ENCODE assay signal across 14 cellular contexts in the genomic region with DNA sequence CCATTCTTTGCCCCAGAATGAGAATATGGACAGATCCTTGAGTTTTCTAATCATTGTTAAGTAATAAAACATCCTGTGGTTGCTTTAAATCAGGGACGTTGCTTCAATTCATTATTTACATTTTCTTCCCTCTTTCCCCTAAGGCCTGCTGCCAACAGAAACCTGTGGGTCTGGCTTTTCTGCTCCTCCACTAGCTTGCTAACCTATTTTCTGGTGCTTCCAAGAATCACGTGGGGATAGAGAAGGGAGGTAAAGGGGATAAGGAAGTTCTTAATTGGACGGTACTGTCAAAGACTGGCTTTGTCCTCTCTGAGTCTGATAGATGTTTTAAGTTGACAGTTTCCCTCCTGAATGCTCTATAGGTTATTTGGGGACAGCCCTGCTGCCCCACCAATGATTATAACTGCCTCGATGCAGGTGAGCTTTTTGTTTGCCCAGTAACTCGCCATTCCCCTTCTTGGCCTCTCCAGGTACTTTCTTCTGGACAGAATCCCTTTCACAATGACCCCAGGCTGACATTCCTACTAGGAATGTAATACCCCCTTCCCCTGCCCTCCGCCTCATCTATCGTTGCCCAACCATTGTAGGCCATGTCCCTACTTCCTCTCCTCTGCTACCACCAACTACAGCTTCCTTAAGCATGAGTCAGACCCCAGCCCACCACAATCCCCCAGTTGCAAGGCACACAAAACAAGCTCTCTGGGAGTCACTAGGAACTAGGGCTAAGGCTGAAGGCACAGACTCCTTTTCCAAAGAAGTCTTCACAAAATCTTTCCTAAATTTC. TPM values are rescaled to one million over a fixed set of nuclear protein-coding genes. Genes with fewer than 3 reads are reported as not detected.
DNase-seq lines count a peak whose midpoint lies in the region; ATAC-seq lines count a peak whose summit lies in the region.
"Had no signal": no experiment of that assay in that cellular context is flagged by ENCODE, and none has a peak within 500 bp of the region (broad histone marks: within the 10 kb centered on the region; RNA-seq: fewer than 3 reads in every experiment).

No MANE protein-coding gene starts in this region.

- no peaks in the 10 kb centered on the region for H3K9me3 Mint-ChIP-seq in activated T-cell treated with anti-CD3 and anti-CD28 coated beads, Interleukin-2, amount 50 U/mL, for 72 hours

- no peak overlapping the region for H3K4me3 Mint-ChIP-seq in activated T-cell treated with anti-CD3 and anti-CD28 coated beads, Interleukin-2, amount 50 U/mL, for 72 hours

- H2AK5ac ChIP-seq in mesenchymal stem cell (ENCODE audit: low read length, severe bottlenecking) = no peak overlapping the region

- H2BK120ac ChIP-seq in mesenchymal stem cell (ENCODE audit: low read depth, low read length) = no peak overlapping the region

- H3K4me2 ChIP-seq in mesenchymal stem cell (ENCODE audit: low read length, poor library complexity, severe bottlenecking) = no peak overlapping the region
- H3K4me2 ChIP-seq: A549 had no signal

- H2BK15ac ChIP-seq in mesenchymal stem cell (ENCODE audit: low read depth, poor library complexity, severe bottlenecking) = peak overlapping the region; percentile 18

- peak overlapping the region in 1 of 2 experiments; percentile 4 for H3K18ac ChIP-seq in mesenchymal stem cell (ENCODE audit: low read depth in 1 of 2, low read length in 2 of 2)

- no peak overlapping the region for H3K27ac Mint-ChIP-seq in activated T-cell treated with anti-CD3 and anti-CD28 coated beads, Interleukin-2, amount 50 U/mL, for 72 hours

- 60% methylated on average over 6 of the region's 7 CpGs for WGBS in mesenchymal stem cell

- in situ Hi-C loops in T47D (cut with HindIII; ENCODE audit: low pct_unique_long_range_greater_than_20kb, low sequenced_read_pairs) = no loop called here

- H3K9me3 ChIP-seq in mesenchymal stem cell (ENCODE audit: control insufficient read depth, low read length) = no peaks in the 10 kb centered on the region
- H3K9me3 ChIP-seq: A549, SJCRH30 had no signal

- ATAC-seq in activated T-cell treated with anti-CD3 and anti-CD28 coated beads, Interleukin-2, amount 50 U/mL, for 72 hours (replicated peaks in 1 of 2) = no peak
- ATAC-seq: A549 had no signal

- H3K4ac ChIP-seq in mesenchymal stem cell (ENCODE audit: low read depth in 1 of 2, low read length in 2 of 2) = no peak overlapping the region

- peak overlapping the region; percentile 36 for H4K8ac ChIP-seq in mesenchymal stem cell (ENCODE audit: low read length)

- no peaks in the 10 kb centered on the region for H3K27me3 ChIP-seq in mesenchymal stem cell (ENCODE audit: control insufficient read depth in 1 of 2, insufficient read depth in 1 of 2, low read length in 2 of 2)
- H3K27me3 ChIP-seq: SJCRH30 had no signal

- H2BK5ac ChIP-seq in mesenchymal stem cell (ENCODE audit: low read depth, low read length, poor library complexity, severe bottlenecking) = no peak overlapping the region

- H3K4me1 Mint-ChIP-seq in activated T-cell treated with anti-CD3 and anti-CD28 coated beads, Interleukin-2, amount 50 U/mL, for 72 hours (ENCODE audit: low read depth) = no peaks in the 10 kb centered on the region

- H3K36me3 Mint-ChIP-seq in activated T-cell treated with anti-CD3 and anti-CD28 coated beads, Interleukin-2, amount 50 U/mL, for 72 hours (ENCODE audit: insufficient read depth in 2 of 2) = no peaks in the 10 kb centered on the region

- no peak overlapping the region for H2BK12ac ChIP-seq in mesenchymal stem cell (ENCODE audit: low read length in 2 of 2)

- H3K14ac ChIP-seq in mesenchymal stem cell (ENCODE audit: low read length in 2 of 2) = no peak overlapping the region

- H3K27ac ChIP-seq in mesenchymal stem cell (ENCODE audit: low read length, poor library complexity, severe bottlenecking) = no peak overlapping the region
- H3K27ac ChIP-seq: A549, SJCRH30 had no signal

- H3K79me1 ChIP-seq in mesenchymal stem cell (replicated peaks; ENCODE audit: low read length, poor library complexity, severe bottlenecking) = no peaks in the 10 kb centered on the region

- H2AFZ ChIP-seq in mesenchymal stem cell (ENCODE audit: low read depth, low read length) = no peak overlapping the region

- H3K9ac ChIP-seq in mesenchymal stem cell (ENCODE audit: low read length) = no peak overlapping the region

- no peak overlapping the region for H3K23ac ChIP-seq in mesenchymal stem cell (ENCODE audit: low read length in 2 of 2)

- peaks cover 11% of the 10 kb centered on the region for H3K27me3 Mint-ChIP-seq in activated T-cell treated with anti-CD3 and anti-CD28 coated beads, Interleukin-2, amount 50 U/mL, for 72 hours (ENCODE audit: low read depth)

- peaks cover 7% of the 10 kb centered on the region for H3K4me1 ChIP-seq in mesenchymal stem cell (ENCODE audit: control insufficient read depth, insufficient read depth, low read depth, low read length)
- H3K4me1 ChIP-seq: A549 had no signal

- H3K36me3 ChIP-seq in mesenchymal stem cell (ENCODE audit: control insufficient read depth in 1 of 2, insufficient read depth in 2 of 2, low read depth in 1 of 2, low read length in 2 of 2) = no peaks in the 10 kb centered on the region
- H3K36me3 ChIP-seq: SJCRH30 had no signal

- DNase-seq in CD1c-positive myeloid dendritic cell (ENCODE audit: extremely low spot score) (peak; percentile 69), NOMO-1 treated with dmso at 0.1 percent for 144 hours (lab: John Stamatoyannopoulos, UW; ENCODE audit: unreplicated experiment) (peak; percentile 38), T47D (ENCODE audit: low read depth in 1 of 2, low spot score in 1 of 2) (peak; percentile 56 to 96), mesenchymal stem cell (peak; percentile 55), NCI-H1436 (lab: John Stamatoyannopoulos, UW) (no peak), pons (ENCODE audit: low spot score) (no peak)
- no peak for DNase-seq in activated CD4-positive, alpha-beta T cell treated with anti-CD3 and anti-CD28 coated beads for 1 hour
- DNase-seq in activated T-cell treated with anti-CD3 and anti-CD28 coated beads, Interleukin-2, amount 50 U/mL, for 72 hours = no peak
- DNase-seq: activated CD4-positive, alpha-beta T cell treated with anti-CD3 and anti-CD28 coated beads for 4 hours; activated gamma-delta T cell treated with Interleukin-2 at 50 U/mL for 16 hours; DMS53; NCI-H2171 treated with DMSO at 0.1 percent for 48 hours had no signal

- no peak overlapping the region for H3K4me3 ChIP-seq in mesenchymal stem cell (ENCODE audit: insufficient read depth in 1 of 2, low read depth in 1 of 2, low read length in 2 of 2)
- H3K4me3 ChIP-seq: A549, SJCRH30 had no signal

- no peak overlapping the region for H4K91ac ChIP-seq in mesenchymal stem cell (ENCODE audit: low read length)

RNA-seq across cellular contexts. Expression of a gene that starts 19.9 kb away (rescaled TPM):
- polyA plus RNA-seq in mesenchymal stem cell (2013, experiment 1 of 2) = 12.8 TPM
- polyA plus RNA-seq in mesenchymal stem cell (2013, experiment 2 of 2) = 12.4 TPM
- 10 to 100 TPM; 14.4 to 19.0 TPM for total RNA-seq in activated T-cell treated with anti-CD3 and anti-CD28 coated beads, Interleukin-2, amount 50 U/mL, for 72 hours

Comparison
In these comparisons a context has a peak if more than half of its experiments do, and no peak if none do; other contexts are left out.
1. DNase-seq: peak in CD1c-positive myeloid dendritic cell (single experiment), NOMO-1 treated with dmso at 0.1 percent for 144 hours (single experiment), T47D (2 of 2) and mesenchymal stem cell (single experiment); none in activated CD4-positive, alpha-beta T cell treated with anti-CD3 and anti-CD28 coated beads for 1 hour (single experiment), NCI-H1436 (single experiment), activated T-cell treated with anti-CD3 and anti-CD28 coated beads, Interleukin-2, amount 50 U/mL, for 72 hours (0 of 2) and pons (single experiment).